10 cellular contexts compared by ENCODE assay signal in the genomic region with DNA sequence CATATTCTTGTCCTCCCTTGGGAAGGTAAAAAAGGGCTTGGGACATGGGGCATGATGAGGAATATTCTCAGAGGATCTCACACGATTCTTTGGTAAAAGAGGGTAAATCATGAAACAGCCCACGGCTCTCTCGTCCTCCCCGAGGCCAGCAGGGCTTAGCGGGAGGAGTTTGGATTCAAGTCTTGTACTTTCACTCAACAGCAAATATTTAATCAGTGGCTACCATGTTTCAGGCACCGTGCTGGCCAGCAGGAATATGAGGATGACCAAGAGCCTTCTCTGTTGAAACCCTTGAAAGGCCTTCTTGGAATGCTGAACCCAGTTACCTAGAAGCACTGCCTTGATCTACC. TPM values are rescaled to one million over a fixed set of nuclear protein-coding genes. Genes with fewer than 3 reads are reported as not detected.
DNase-seq lines count a peak whose midpoint lies in the region; ATAC-seq, FAIRE-seq and TF ChIP-seq lines count a peak whose summit lies in the region.
"Had no signal": no experiment of that assay in that cellular context is flagged by ENCODE, and none has a peak within 500 bp of the region (broad histone marks: within the 10 kb centered on the region; RNA-seq: fewer than 3 reads in every experiment).

No MANE protein-coding gene starts in this region.

- no peaks in the 10 kb centered on the region for H3K9me2 ChIP-seq in SK-N-SH

- peaks cover 96% of the 10 kb centered on the region for H3K79me2 ChIP-seq in SK-N-SH (ENCODE audit: insufficient read depth)
- H3K79me2 ChIP-seq in keratinocyte (ENCODE audit: control insufficient read depth, insufficient read depth, low read length) = peaks cover 90% of the 10 kb centered on the region

- H3K27me3 Mint-ChIP-seq in activated T-helper 1 cell treated with anti-CD3 and anti-CD28 coated beads, Interleukin-12 subunit alpha, Interleukin-12 subunit beta, Interleukin-2, Interleukin-4 antibody, amounts not matched to agents 30 ng/mL and 10 ng/mL and 1 ng/mL, durations not matched to agents 14 hours and 24 hours and 36 hours (ENCODE audit: insufficient read depth) = no peaks in the 10 kb centered on the region
- no peaks in the 10 kb centered on the region for H3K27me3 Mint-ChIP-seq in stimulated activated naive B cell treated with anti-CD40 and anti-IgM and Interleukin-4, amounts not matched to agents 10 μg/mL and 1 μg/mL and 100 μg/mL, for 72 hours

- no peak for TF ChIP-seq EP300 in SK-N-SH (IDR thresholded peaks at IDR 0.05; ENCODE audit: borderline replicate concordance in 1 of 2, low read depth in 1 of 2, low read length in 1 of 2)

- H3F3A ChIP-seq in SK-N-SH (replicated peaks; ENCODE audit: insufficient read depth) = peaks cover 41% of the 10 kb centered on the region

- no peak for FAIRE-seq in keratinocyte (lab: Jason Lieb, UNC)

- 82% methylated on average over 6 of the region's 6 CpGs for WGBS in SK-N-SH (ENCODE audit: low lambda C conversion rate)

- dilution Hi-C loops in keratinocyte (cut with MboI; ENCODE audit: extremely low pct_ligation_motif_present, low sequenced_read_pairs) = no loop called here

- no peaks in the 10 kb centered on the region for H3K9me3 Mint-ChIP-seq in activated T-helper 1 cell treated with anti-CD3 and anti-CD28 coated beads, Interleukin-12 subunit alpha, Interleukin-12 subunit beta, Interleukin-2, Interleukin-4 antibody, amounts not matched to agents 30 ng/mL and 10 ng/mL and 1 ng/mL, durations not matched to agents 14 hours and 24 hours and 36 hours
- no peaks in the 10 kb centered on the region for H3K9me3 Mint-ChIP-seq in stimulated activated naive B cell treated with anti-CD40 and anti-IgM and Interleukin-4, amounts not matched to agents 10 μg/mL and 1 μg/mL and 100 μg/mL, for 72 hours

- H3K36me3 Mint-ChIP-seq in activated T-helper 1 cell treated with anti-CD3 and anti-CD28 coated beads, Interleukin-12 subunit alpha, Interleukin-12 subunit beta, Interleukin-2, Interleukin-4 antibody, amounts not matched to agents 30 ng/mL and 10 ng/mL and 1 ng/mL, durations not matched to agents 14 hours and 24 hours and 36 hours (ENCODE audit: low read depth) = peaks cover 54% of the 10 kb centered on the region
- H3K36me3 Mint-ChIP-seq in stimulated activated naive B cell treated with anti-CD40 and anti-IgM and Interleukin-4, amounts not matched to agents 10 μg/mL and 1 μg/mL and 100 μg/mL, for 72 hours = peaks cover 55 to 80% of the 10 kb centered on the region in 2 donors

- H3K4me3 ChIP-seq in SK-N-SH (ENCODE audit: low read depth in 2 of 2, low read length in 1 of 2) (no peak overlapping the region), keratinocyte (ENCODE audit: control insufficient read depth in 2 of 3, extremely low read depth in 1 of 3, insufficient read depth in 2 of 3, low read depth in 1 of 3, low read length in 3 of 3) (no peak overlapping the region)

- H3K4me3 Mint-ChIP-seq in activated T-helper 1 cell treated with anti-CD3 and anti-CD28 coated beads, Interleukin-12 subunit alpha, Interleukin-12 subunit beta, Interleukin-2, Interleukin-4 antibody, amounts not matched to agents 30 ng/mL and 10 ng/mL and 1 ng/mL, durations not matched to agents 14 hours and 24 hours and 36 hours = peak overlapping the region; percentile 47
- H3K4me3 Mint-ChIP-seq in stimulated activated naive B cell treated with anti-CD40 and anti-IgM and Interleukin-4, amounts not matched to agents 10 μg/mL and 1 μg/mL and 100 μg/mL, for 72 hours = peak overlapping the region; percentile 78 to 81

- ATAC-seq in SK-N-SH treated with all-trans-retinoic acid at 6 μM for 48 hours = no peak
- ATAC-seq in stimulated activated naive B cell treated with anti-CD40 and anti-IgM and Interleukin-4, amounts not matched to agents 10 μg/mL and 1 μg/mL and 100 μg/mL, for 72 hours (replicated peaks) = no peak

- TF ChIP-seq CTCF in SK-N-SH (IDR thresholded peaks at IDR 0.05) = no peak
- no peak for TF ChIP-seq CTCF in keratinocyte (optimal IDR thresholded peaks at IDR 0.05 in 1 of 3, IDR thresholded peaks at IDR 0.05 in 1 of 3, conservative IDR thresholded peaks at IDR 0.05 in 1 of 3; ENCODE audit: extremely low read depth in 1 of 3, insufficient read depth in 2 of 3, low read length in 3 of 3)

- DNase-seq in SK-N-SH = no peak
- DNase-seq in activated T-helper 1 cell treated with anti-CD3 and anti-CD28 coated beads, Interleukin-12 subunit alpha, Interleukin-12 subunit beta, Interleukin-2, Interleukin-4 antibody, amounts not matched to agents 30 ng/mL and 10 ng/mL and 1 ng/mL, durations not matched to agents 14 hours and 24 hours and 36 hours (ENCODE audit: low spot score) = no peak
- no peak for DNase-seq in keratinocyte (ENCODE audit: low read depth, low spot score)
- DNase-seq in stimulated activated naive B cell treated with anti-CD40 and anti-IgM and Interleukin-4, amounts not matched to agents 10 μg/mL and 1 μg/mL and 100 μg/mL, for 72 hours = no peak
- no peak for DNase-seq in NCI-H2029 treated with DMSO at 0.1 percent for 48 hours (lab: John Stamatoyannopoulos, UW)
- DNase-seq in DMS79 (lab: John Stamatoyannopoulos, UW) = no peak
- DNase-seq in OCI-M2 (lab: John Stamatoyannopoulos, UW; ENCODE audit: unreplicated experiment) = no peak
- DNase-seq: activated CD4-positive, CD25-positive, alpha-beta regulatory T cell treated with anti-CD3 and anti-CD28 coated beads, Interleukin-2, amount 50 U/mL, for 72 hours had no signal

- intact Hi-C loops in activated T-helper 1 cell treated with anti-CD3 and anti-CD28 coated beads, Interleukin-12 subunit alpha, Interleukin-12 subunit beta, Interleukin-2, Interleukin-4 antibody, amounts not matched to agents 30 ng/mL and 10 ng/mL and 1 ng/mL, durations not matched to agents 14 hours and 24 hours and 36 hours (cut with micrococcal nuclease) = no loop called here

- H3K27me3 ChIP-seq in SK-N-SH (ENCODE audit: insufficient read depth) (no peaks in the 10 kb centered on the region), keratinocyte (ENCODE audit: control insufficient read depth, extremely low read depth, insufficient read depth, low read length) (no peaks in the 10 kb centered on the region)

- peaks cover 61% of the 10 kb centered on the region for H4K20me1 ChIP-seq in SK-N-SH (ENCODE audit: insufficient read depth)
- peaks cover 35% of the 10 kb centered on the region for H4K20me1 ChIP-seq in keratinocyte (ENCODE audit: control insufficient read depth, extremely low read depth, insufficient read depth, low read length)

- H3K4me1 ChIP-seq in SK-N-SH (ENCODE audit: control insufficient read depth in 1 of 2, insufficient read depth in 2 of 2, low read depth in 1 of 2, low read length in 1 of 2) (peaks cover 30 to 47% of the 10 kb centered on the region in 2 experiments), keratinocyte (ENCODE audit: control insufficient read depth, extremely low read depth, insufficient read depth, low read length) (peaks cover 59% of the 10 kb centered on the region)

- H3K9ac ChIP-seq in SK-N-SH (peak overlapping the region; percentile 46; the same call in 1 of the 2 replicates), keratinocyte (ENCODE audit: control insufficient read depth, extremely low read depth, insufficient read depth, low read length) (peak overlapping the region; percentile 59)

- peak overlapping the region; percentile 24 to 98; a peak in 3 of 4 replicates for H3K27ac ChIP-seq in SK-N-SH (ENCODE audit: low read depth in 2 of 2, low read length in 1 of 2)
- peak overlapping the region; percentile 83 for H3K27ac ChIP-seq in keratinocyte (ENCODE audit: control insufficient read depth, insufficient read depth, low read length)
- H3K27ac ChIP-seq: 22Rv1 had no signal

- no peaks in the 10 kb centered on the region for H3K9me3 ChIP-seq in SK-N-SH
- H3K9me3 ChIP-seq in keratinocyte (ENCODE audit: control insufficient read depth, low read depth, low read length) = no peaks in the 10 kb centered on the region

- CTCF ChIA-PET in SK-N-SH (lab: Yijun Ruan, JAX) = interaction anchor here (0.9 to 1.8 kb wide), 2 partner anchors 9 to 61 kb away, joined by 3 to 7 read pairs; partner anchors contain the start of gene MAP3K14

- peaks cover 88% of the 10 kb centered on the region for H3K4me1 Mint-ChIP-seq in activated T-helper 1 cell treated with anti-CD3 and anti-CD28 coated beads, Interleukin-12 subunit alpha, Interleukin-12 subunit beta, Interleukin-2, Interleukin-4 antibody, amounts not matched to agents 30 ng/mL and 10 ng/mL and 1 ng/mL, durations not matched to agents 14 hours and 24 hours and 36 hours (ENCODE audit: low read depth)
- H3K4me1 Mint-ChIP-seq in stimulated activated naive B cell treated with anti-CD40 and anti-IgM and Interleukin-4, amounts not matched to agents 10 μg/mL and 1 μg/mL and 100 μg/mL, for 72 hours = peaks cover 55 to 86% of the 10 kb centered on the region in 2 donors

- H3K36me3 ChIP-seq in SK-N-SH (replicated peaks in 1 of 2; ENCODE audit: control insufficient read depth in 1 of 2, insufficient read depth in 2 of 2, low read length in 1 of 2) (peaks cover 15 to 32% of the 10 kb centered on the region in 2 experiments), keratinocyte (ENCODE audit: control insufficient read depth in 2 of 2, extremely low read depth in 1 of 2, insufficient read depth in 2 of 2, low read length in 2 of 2) (peaks cover 17 to 35% of the 10 kb centered on the region in 2 experiments)

- no peak for TF ChIP-seq RAD21 in SK-N-SH (IDR thresholded peaks at IDR 0.05; ENCODE audit: low read length)

- H3K4me2 ChIP-seq in SK-N-SH (peak overlapping the region; percentile 59), keratinocyte (ENCODE audit: control insufficient read depth, extremely low read depth, insufficient read depth, low read depth, low read length) (peak overlapping the region; percentile 63)

- POLR2A ChIA-PET in SK-N-SH (lab: Yijun Ruan, JAX) = no interaction called here

- peak overlapping the region; percentile 89 for H3K27ac Mint-ChIP-seq in activated T-helper 1 cell treated with anti-CD3 and anti-CD28 coated beads, Interleukin-12 subunit alpha, Interleukin-12 subunit beta, Interleukin-2, Interleukin-4 antibody, amounts not matched to agents 30 ng/mL and 10 ng/mL and 1 ng/mL, durations not matched to agents 14 hours and 24 hours and 36 hours
- peak overlapping the region; percentile 99 for H3K27ac Mint-ChIP-seq in stimulated activated naive B cell treated with anti-CD40 and anti-IgM and Interleukin-4, amounts not matched to agents 10 μg/mL and 1 μg/mL and 100 μg/mL, for 72 hours

- peaks cover 17% of the 10 kb centered on the region for H3K9me1 ChIP-seq in keratinocyte (ENCODE audit: control insufficient read depth, extremely low read depth, insufficient read depth, low read length)

- H2AFZ ChIP-seq in SK-N-SH (ENCODE audit: low read depth) (no peak overlapping the region), keratinocyte (ENCODE audit: control insufficient read depth, low read length) (no peak overlapping the region)

RNA-seq across cellular contexts. Expression of gene MAP3K14, which starts 8.8 kb away (rescaled TPM):
- 11.9 and 13.7 TPM in 2 replicates for polyA plus RNA-seq in SK-N-SH (2012; rRNA removed)
- polyA plus RNA-seq in SK-N-SH (2012; cell fraction: cytosol; rRNA removed) = 4.4 and 7.2 TPM in 2 replicates
- polyA plus RNA-seq in SK-N-SH (2012; cell fraction: nucleus; rRNA removed) = 51.1 and 59.6 TPM in 2 replicates
- total RNA-seq in activated T-helper 1 cell treated with anti-CD3 and anti-CD28 coated beads, Interleukin-12 subunit alpha, Interleukin-12 subunit beta, Interleukin-2, Interleukin-4 antibody, amounts not matched to agents 30 ng/mL and 10 ng/mL and 1 ng/mL, durations not matched to agents 14 hours and 24 hours and 36 hours = 64.4 and 64.7 TPM in 2 replicates
- 6.5 to 8.3 TPM (median 7.1 TPM) in 3 replicates for polyA plus RNA-seq in keratinocyte
- 2.8 TPM for polyA plus RNA-seq in keratinocyte (2011; ENCODE audit: low read depth)
- polyA plus RNA-seq in keratinocyte (2011; cell fraction: cytosol; rRNA removed) = 3.2 and 4.9 TPM in 2 replicates
- 16.6 and 20.8 TPM in 2 replicates for polyA plus RNA-seq in keratinocyte (2011; cell fraction: nucleus; rRNA removed)
- 3.3 and 5.9 TPM in 2 replicates for polyA plus RNA-seq in keratinocyte (2012; ENCODE audit: low replicate concordance)
- 5.0 to 7.3 TPM (median 6.0 TPM) in 3 replicates for polyA minus RNA-seq in keratinocyte
- 2.5 TPM for polyA minus RNA-seq in keratinocyte (2011; cell fraction: cytosol; rRNA and poly(A)+ RNA removed)
- polyA minus RNA-seq in keratinocyte (2011; cell fraction: nucleus; rRNA and poly(A)+ RNA removed) = 7.8 and 10.7 TPM in 2 replicates

RNA-seq across cellular contexts. Expression of gene SPATA32, which starts 46.1 kb away (rescaled TPM):
- polyA plus RNA-seq in SK-N-SH (2012; rRNA removed) = 0.08 TPM in 1 of 2 replicates, not detected in the other
- polyA plus RNA-seq in SK-N-SH (2012; cell fraction: cytosol; rRNA removed) = not detected in 2 replicates
- polyA plus RNA-seq in SK-N-SH (2012; cell fraction: nucleus; rRNA removed) = 0.10 TPM in 1 of 2 replicates, not detected in the other
- total RNA-seq in activated T-helper 1 cell treated with anti-CD3 and anti-CD28 coated beads, Interleukin-12 subunit alpha, Interleukin-12 subunit beta, Interleukin-2, Interleukin-4 antibody, amounts not matched to agents 30 ng/mL and 10 ng/mL and 1 ng/mL, durations not matched to agents 14 hours and 24 hours and 36 hours = 0.44 and 0.56 TPM in 2 replicates
- polyA plus RNA-seq in keratinocyte = 0.05 TPM in 1 of 3 replicates, not detected in the others
- not detected for polyA plus RNA-seq in keratinocyte (2011; ENCODE audit: low read depth)
- not detected in 2 replicates for polyA plus RNA-seq in keratinocyte (2011; cell fraction: cytosol; rRNA removed)
- 0.07 TPM in 1 of 2 replicates, not detected in the other for polyA plus RNA-seq in keratinocyte (2011; cell fraction: nucleus; rRNA removed)
- polyA plus RNA-seq in keratinocyte (2012; ENCODE audit: low replicate concordance) = not detected in 2 replicates
- not detected in 3 replicates for polyA minus RNA-seq in keratinocyte
- polyA minus RNA-seq in keratinocyte (2011; cell fraction: cytosol; rRNA and poly(A)+ RNA removed) = not detected
- polyA minus RNA-seq in keratinocyte (2011; cell fraction: nucleus; rRNA and poly(A)+ RNA removed) = not detected in 2 replicates
